ENCODE assay signal across 18 cellular contexts in genomic region chr10:29873941-29874340, GRCh38.
"Had no signal": no experiment of that assay in that cellular context is flagged by ENCODE, and none has a peak within 500 bp of the region (broad histone marks: within the 10 kb centered on the region; RNA-seq: fewer than 3 reads in every experiment).

No MANE protein-coding gene starts in this region.

- DNase-seq: activated CD4-positive, alpha-beta T cell treated with anti-CD3 and anti-CD28 coated beads for 4 hours; activated CD8-positive, alpha-beta T cell treated with anti-CD3 and anti-CD28 coated beads for 36 hours; activated effector memory CD4-positive, alpha-beta T cell treated with Interleukin-2 at 50 U/mL for 16 hours; activated T-cell treated with anti-CD3 and anti-CD28 coated beads, Interleukin-2, amount 50 U/mL, for 4 hours; adrenal gland; cerebellar nuclear complex; erythroblast; hippocampal formation; kidney; left ventricle myocardium superior; nephron progenitor cell; right cardiac atrium; small intestine; stimulated activated CD4-positive, alpha-beta T cell treated with anti-CD3 and anti-CD28 coated beads, Interleukin-4, amount 100 ng/mL, for 4 hours; stimulated activated CD8-positive, alpha-beta memory T cell treated with anti-CD3 and anti-CD28 coated beads, Interleukin-4, amount 100 ng/mL, for 48 hours; stimulated activated naive CD8-positive, alpha-beta T cell treated with anti-CD3 and anti-CD28 coated beads, Interleukin-15, Interleukin-2, amounts not matched to agents 100 U/mL and 50 U/mL, for 24 hours; upper lobe of left lung had no signal

- H3K9me3 ChIP-seq: adrenal gland, upper lobe of left lung had no signal

- H3K27me3 ChIP-seq: adrenal gland, upper lobe of left lung had no signal

- H3K4me3 ChIP-seq: adrenal gland, upper lobe of left lung had no signal

- ATAC-seq: activated CD8-positive, alpha-beta T cell treated with anti-CD3 and anti-CD28 coated beads for 36 hours; activated T-cell treated with anti-CD3 and anti-CD28 coated beads, Interleukin-2, amount 50 U/mL, for 4 hours; left ventricle myocardium superior; stimulated activated naive CD8-positive, alpha-beta T cell treated with anti-CD3 and anti-CD28 coated beads, Interleukin-15, Interleukin-2, amounts not matched to agents 100 U/mL and 50 U/mL, for 24 hours; WTC11 had no signal

- H3K36me3 ChIP-seq: adrenal gland, upper lobe of left lung had no signal
